Comparison of ENCODE assay signal across 14 cellular contexts in genomic region chr14:72692678-72693077, GRCh38.
A peak's percentile ranks its signal among the peaks of the same experiment; 100 is the strongest.
DNase-seq lines count a peak whose midpoint lies in the region; ATAC-seq and TF ChIP-seq lines count a peak whose summit lies in the region.
"Had no signal": no experiment of that assay in that cellular context is flagged by ENCODE, and none has a peak within 500 bp of the region (broad histone marks: within the 10 kb centered on the region; RNA-seq: fewer than 3 reads in every experiment).

No MANE protein-coding gene starts in this region.

- no peak overlapping the region for H3K4me3 Mint-ChIP-seq in neural progenitor cell
- H3K4me3 Mint-ChIP-seq: activated T-cell treated with anti-CD3 and anti-CD28 coated beads, Interleukin-2, amount 50 U/mL, for 4 hours; CD8-positive, alpha-beta memory T cell had no signal

- peaks cover 16% of the 10 kb centered on the region for H3K4me1 ChIP-seq in neural progenitor cell
- H3K4me1 ChIP-seq: tibial artery had no signal

- peak overlapping the region; percentile 73 for H2AFZ ChIP-seq in neural progenitor cell (replicated peaks)

- no peak for TF ChIP-seq CTCF in fibroblast of pulmonary artery (IDR thresholded peaks at IDR 0.05; ENCODE audit: low read length, missing control alignments)
- no peak for TF ChIP-seq CTCF in neural progenitor cell (IDR thresholded peaks at IDR 0.05)

- H3K27ac Mint-ChIP-seq in neural progenitor cell: no peak overlapping the region
- H3K27ac Mint-ChIP-seq: CD8-positive, alpha-beta memory T cell had no signal

- H3K4me2 ChIP-seq in neural progenitor cell: no peak overlapping the region

- H3K4me3 ChIP-seq in fibroblast of pulmonary artery (replicated peaks; ENCODE audit: low read depth, low read length) (no peak overlapping the region), neural progenitor cell (no peak overlapping the region)
- H3K4me3 ChIP-seq: tibial artery had no signal

- peak; percentile 1 for DNase-seq in DMS153 treated with DMSO at 0.1 percent for 48 hours (lab: John Stamatoyannopoulos, UW; ENCODE audit: unreplicated experiment)
- DNase-seq in DMS153 (lab: John Stamatoyannopoulos, UW): no peak
- DNase-seq in NCI-H1694 (lab: John Stamatoyannopoulos, UW): peak; percentile 70
- DNase-seq in fibroblast of pulmonary artery (ENCODE audit: low read depth): peak; percentile 11
- peak; percentile 69 for DNase-seq in neural progenitor cell (ENCODE audit: low spot score)
- DNase-seq: 8988T; activated CD4-positive, CD25-positive, alpha-beta regulatory T cell treated with anti-CD3 and anti-CD28 coated beads, Interleukin-2, amount 50 U/mL, for 72 hours; activated T-cell treated with anti-CD3 and anti-CD28 coated beads, Interleukin-2, amount 50 U/mL, for 4 hours; CD8-positive, alpha-beta memory T cell; effector CD8-positive, alpha-beta T cell had no signal

- H3K27ac ChIP-seq in neural progenitor cell: no peak overlapping the region
- H3K27ac ChIP-seq: tibial artery had no signal

- no peaks in the 10 kb centered on the region for H3K9me3 ChIP-seq in neural progenitor cell (ENCODE audit: low read depth)
- H3K9me3 ChIP-seq: tibial artery had no signal

- H3K4me1 Mint-ChIP-seq in neural progenitor cell: peaks cover 25% of the 10 kb centered on the region
- H3K4me1 Mint-ChIP-seq: CD8-positive, alpha-beta memory T cell had no signal

- H3K27me3 Mint-ChIP-seq in neural progenitor cell (ENCODE audit: insufficient read depth, low read depth): peaks cover 2% of the 10 kb centered on the region

- no peak overlapping the region for H3K9ac ChIP-seq in neural progenitor cell

- H3K36me3 Mint-ChIP-seq in neural progenitor cell: no peaks in the 10 kb centered on the region

- no peaks in the 10 kb centered on the region for H3K79me2 ChIP-seq in neural progenitor cell (ENCODE audit: low read depth)

- H3K27me3 ChIP-seq in neural progenitor cell: no peaks in the 10 kb centered on the region
- H3K27me3 ChIP-seq: tibial artery had no signal

- H3K9me3 Mint-ChIP-seq in neural progenitor cell: no peaks in the 10 kb centered on the region
- H3K9me3 Mint-ChIP-seq: activated T-cell treated with anti-CD3 and anti-CD28 coated beads, Interleukin-2, amount 50 U/mL, for 4 hours; CD8-positive, alpha-beta memory T cell had no signal

- no peak for ATAC-seq in HG02623 (IDR thresholded peaks at IDR 0.05; ENCODE audit: unreplicated experiment)
- no peak for ATAC-seq in GM21381 (IDR thresholded peaks at IDR 0.05; ENCODE audit: unreplicated experiment)
- no peak for ATAC-seq in GM18520 (IDR thresholded peaks at IDR 0.05; ENCODE audit: unreplicated experiment)
- ATAC-seq: activated T-cell treated with anti-CD3 and anti-CD28 coated beads, Interleukin-2, amount 50 U/mL, for 4 hours had no signal

- H3F3A ChIP-seq in neural progenitor cell (ENCODE audit: low read depth): peaks cover 4% of the 10 kb centered on the region

- H3K36me3 ChIP-seq in neural progenitor cell: no peaks in the 10 kb centered on the region

- no peaks in the 10 kb centered on the region for H4K20me1 ChIP-seq in neural progenitor cell (ENCODE audit: low read depth)
